24 cellular contexts compared by ENCODE assay signal in the genomic region with DNA sequence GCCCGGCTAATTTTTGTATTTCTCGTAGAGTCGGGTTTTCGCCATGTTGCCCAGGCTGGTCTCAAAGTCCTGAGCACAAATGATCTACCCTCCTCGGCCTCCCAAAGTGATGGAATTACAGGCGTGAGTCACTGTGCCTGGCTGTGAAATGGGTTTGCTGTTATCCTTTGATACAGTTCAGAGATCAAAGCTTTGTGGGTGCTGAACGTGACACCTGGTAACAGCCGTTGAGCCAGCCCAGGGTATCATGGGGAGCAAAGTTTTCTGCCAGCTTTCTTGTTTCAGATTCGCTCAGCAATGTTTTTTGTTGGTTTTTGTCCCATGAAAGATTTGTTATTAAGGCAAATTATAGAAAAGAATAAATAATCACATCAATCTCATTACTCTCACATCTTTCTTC.
DNase-seq lines count a peak whose midpoint lies in the region; ATAC-seq, FAIRE-seq and TF ChIP-seq lines count a peak whose summit lies in the region.
"Had no signal": no experiment of that assay in that cellular context is flagged by ENCODE, and none has a peak within 500 bp of the region (broad histone marks: within the 10 kb centered on the region; RNA-seq: fewer than 3 reads in every experiment).

No MANE protein-coding gene starts in this region.

- H3K36me3 ChIP-seq in KOPT-K1 (ENCODE audit: insufficient read depth, low read length) (no peaks in the 10 kb centered on the region), GM12878 (ENCODE audit: control insufficient read depth in 2 of 2, insufficient read depth in 2 of 2, low read length in 1 of 2) (no peaks in the 10 kb centered on the region), left ventricle myocardium inferior (no peaks in the 10 kb centered on the region)
- H3K36me3 ChIP-seq: BE2C, BLaER1 had no signal

- peak; percentile 22 for DNase-seq in GM12865 (ENCODE audit: low read depth)
- DNase-seq in GM12878 (ENCODE audit: low read depth, low spot score): no peak
- no peak for DNase-seq in NCI-H1417 (lab: John Stamatoyannopoulos, UW)
- DNase-seq in left ventricle myocardium inferior: no peak
- no peak for DNase-seq in mucosa of gallbladder (ENCODE audit: low spot score)
- DNase-seq: 8988T; ACHN; BE2C; C1 segment of cervical spinal cord; CD4-positive, alpha-beta memory T cell; CD4-positive, CD25-positive, alpha-beta regulatory T cell; CD8-positive, alpha-beta memory T cell; COR-L47; DMS 273 treated with DMSO at 0.1 percent for 48 hours; DMS153; DMS53; DMS79; GF-D8 had no signal

- H3K9me3 ChIP-seq in KOPT-K1 (ENCODE audit: insufficient read depth, low read length, poor library complexity, severe bottlenecking): no peaks in the 10 kb centered on the region
- no peaks in the 10 kb centered on the region for H3K9me3 ChIP-seq in GM12878 (replicated peaks; ENCODE audit: control insufficient read depth, insufficient read depth, low read length)
- H3K9me3 ChIP-seq in left ventricle myocardium inferior (replicated peaks): no peaks in the 10 kb centered on the region
- H3K9me3 ChIP-seq: BE2C, BLaER1 had no signal

- RAD21 ChIA-PET in GM12878 (lab: Charles Lee; ENCODE audit: unreplicated experiment): no interaction called here

- no peak overlapping the region for H3K9ac ChIP-seq in GM12878 (ENCODE audit: control insufficient read depth, insufficient read depth, low read length)
- H3K9ac ChIP-seq: BLaER1 had no signal

- no peak overlapping the region for H3K4me2 ChIP-seq in GM12878 (ENCODE audit: control insufficient read depth, insufficient read depth)
- H3K4me2 ChIP-seq: BLaER1 had no signal

- in situ Hi-C loops in GM12878 (cut with MboI): no loop called here

- no peak overlapping the region for H2AFZ ChIP-seq in GM12878 (ENCODE audit: control insufficient read depth, low read depth, low read length)

- intact Hi-C loops in GM12878 (cut with micrococcal nuclease; ENCODE audit: unreplicated experiment) (no loop called here), left ventricle myocardium inferior (cut with micrococcal nuclease) (no loop called here)

- no TSS peak for BruUV-seq in GM12878 (replicated peaks; lab: Mats Ljungman, UMichigan)

- H3K27ac ChIP-seq in KOPT-K1 (ENCODE audit: low read depth, low read length, poor library complexity, severe bottlenecking) (peak overlapping the region; percentile 87), GM12878 (ENCODE audit: control insufficient read depth, insufficient read depth) (no peak overlapping the region), left ventricle myocardium inferior (replicated peaks) (no peak overlapping the region)
- H3K27ac ChIP-seq: BLaER1 had no signal

- H3K79me2 ChIP-seq in GM12878 (ENCODE audit: control insufficient read depth, insufficient read depth, low read length): no peaks in the 10 kb centered on the region

- WGBS in GM12878 (ENCODE audit: insufficient coverage, insufficient replicate concordance, low lambda C conversion rate, missing lambda C conversion rate): 37% methylated on average over 9 of the region's 9 CpGs

- no peaks in the 10 kb centered on the region for H3K27me3 ChIP-seq in GM12878 (replicated peaks in 1 of 2; ENCODE audit: control insufficient read depth in 2 of 2, insufficient read depth in 2 of 2, low read length in 1 of 2)
- no peaks in the 10 kb centered on the region for H3K27me3 ChIP-seq in left ventricle myocardium inferior (ENCODE audit: low read depth)
- H3K27me3 ChIP-seq: BE2C, BLaER1 had no signal

- CTCF ChIA-PET in GM12878 (lab: Yijun Ruan, JAX): no interaction called here

- no peak for TF ChIP-seq EP300 in GM12878 (IDR thresholded peaks at IDR 0.05; ENCODE audit: borderline replicate concordance in 1 of 2, control insufficient read depth in 1 of 2, low read depth in 2 of 2, low read length in 2 of 2)

- no peak for FAIRE-seq in GM12878 (lab: Jason Lieb, UNC)
- FAIRE-seq: A204.1, G401.6, GM12891, GM18507 had no signal

- SMC1A ChIA-PET in GM12878 (lab: Charles Lee; ENCODE audit: uncharacterized antibody, unreplicated experiment): interaction anchor here (1.2 to 2.9 kb wide), 5 partner anchors 9 to 38 kb away, joined by 3 to 10 read pairs (median 6); no protein-coding TSS in a partner anchor

- no peak for TF ChIP-seq CTCF in GM12865 (IDR thresholded peaks at IDR 0.05; ENCODE audit: insufficient read depth, low read depth, low read length, missing control alignments)
- no peak for TF ChIP-seq CTCF in GM12878 (IDR thresholded peaks at IDR 0.05 in 2 of 3, conservative IDR thresholded peaks at IDR 0.05 in 1 of 3; ENCODE audit: control insufficient read depth in 2 of 3, extremely low read depth in 1 of 3, insufficient read depth in 1 of 3, low read depth in 3 of 3, low read length in 3 of 3)
- TF ChIP-seq CTCF in left ventricle myocardium inferior (IDR thresholded peaks at IDR 0.05; ENCODE audit: borderline replicate concordance): no peak

- no peak for TF ChIP-seq RAD21 in GM12878 (IDR thresholded peaks at IDR 0.05; ENCODE audit: insufficient read depth, low read depth, low read length)

- H3K4me3 ChIP-seq in GM12865 (ENCODE audit: low read depth, low read length) (no peak overlapping the region), GM12878 (no peak overlapping the region), left ventricle myocardium inferior (no peak overlapping the region)
- H3K4me3 ChIP-seq: BLaER1 had no signal

- peak; percentile 50 for ATAC-seq in GM12878

- no peaks in the 10 kb centered on the region for H4K20me1 ChIP-seq in GM12878 (ENCODE audit: control insufficient read depth, insufficient read depth)
- H4K20me1 ChIP-seq: BLaER1 had no signal

- H3K4me1 ChIP-seq in GM12878 (ENCODE audit: control insufficient read depth, insufficient read depth, low read length): no peaks in the 10 kb centered on the region
- no peaks in the 10 kb centered on the region for H3K4me1 ChIP-seq in left ventricle myocardium inferior
- H3K4me1 ChIP-seq: BE2C, BLaER1 had no signal

- POLR2A ChIA-PET in GM12878 (lab: Charles Lee): interaction anchor here (0.6 kb wide), 1 partner anchor 42 kb away, joined by 3 read pairs; no protein-coding TSS in a partner anchor

- TF ChIP-seq POLR2A in GM12878 (IDR thresholded peaks at IDR 0.05; ENCODE audit: low read depth, low read length): no peak

TF ChIP-seq in GM12878, 131 proteins besides CTCF, POLR2A, EP300 and RAD21:
- TF ChIP-seq BHLHE40 (IDR thresholded peaks at IDR 0.05; ENCODE audit: borderline replicate concordance in 1 of 2, low read depth in 2 of 2, low read length in 1 of 2) (peak; percentile 30 to 81; a peak in 3 of 4 replicates), SPI1 (IDR thresholded peaks at IDR 0.05; ENCODE audit: borderline replicate concordance, insufficient read depth, low read depth, low read length) (no peak), TCF7 (IDR thresholded peaks at IDR 0.05; ENCODE audit: borderline replicate concordance) (peak; percentile 80)
